Comparison of ENCODE assay signal across 26 cellular contexts in the genomic region with DNA sequence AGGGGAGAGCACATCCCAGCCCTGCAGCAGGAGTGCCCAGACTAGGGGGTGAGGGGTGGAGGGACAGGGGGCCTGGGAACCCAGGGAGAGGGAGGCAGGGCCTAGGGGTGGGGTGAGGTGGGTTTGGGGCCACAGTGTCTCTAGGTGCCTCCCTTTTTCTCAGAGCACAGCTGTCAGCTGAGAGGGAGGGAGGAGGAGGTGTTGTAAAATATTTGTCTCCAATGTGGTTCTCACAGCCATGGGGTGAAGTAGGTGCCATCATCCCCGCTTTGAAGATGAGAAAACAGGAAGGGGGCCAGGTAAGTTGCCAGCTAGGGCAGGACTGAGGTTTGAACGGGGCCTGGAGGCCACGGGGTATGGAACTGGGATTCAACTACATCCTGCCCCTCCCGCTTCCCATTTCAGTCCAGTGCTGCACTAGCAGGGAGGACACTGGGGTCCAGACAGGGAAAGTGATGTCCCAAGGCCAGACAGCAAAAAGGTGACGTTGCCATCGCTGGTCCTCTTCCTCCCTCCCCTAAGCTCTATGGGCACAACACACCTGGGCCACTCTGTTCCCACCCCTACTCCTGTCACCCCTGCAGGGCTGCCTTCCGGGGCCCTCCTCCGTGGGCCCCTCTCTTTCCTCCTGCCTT. TPM values are rescaled to one million over a fixed set of nuclear protein-coding genes. Genes with fewer than 3 reads are reported as not detected.
DNase-seq lines count a peak whose midpoint lies in the region; ATAC-seq and TF ChIP-seq lines count a peak whose summit lies in the region.
"Had no signal": no experiment of that assay in that cellular context is flagged by ENCODE, and none has a peak within 500 bp of the region (broad histone marks: within the 10 kb centered on the region; RNA-seq: fewer than 3 reads in every experiment).

No MANE protein-coding gene starts in this region.

- H3K9ac ChIP-seq in neural progenitor cell = no peak overlapping the region
- H3K9ac ChIP-seq: GM23248, KMS-11 had no signal

- H3K4me3 ChIP-seq in OCI-LY7 (ENCODE audit: low read depth, low read length, poor library complexity, severe bottlenecking) (peak overlapping the region; percentile 70), neural progenitor cell (no peak overlapping the region)
- H3K4me3 ChIP-seq: GM23248, hepatocyte, lower lobe of right lung, ovary, transverse colon had no signal

- H3K27ac Mint-ChIP-seq in activated naive CD8-positive, alpha-beta T cell = peak overlapping the region; percentile 41
- no peak overlapping the region for H3K27ac Mint-ChIP-seq in activated naive CD8-positive, alpha-beta T cell treated with anti-CD3 and anti-CD28 coated beads, Interleukin-2, amount 50 U/mL, for 24 hours
- peak overlapping the region; percentile 95 for H3K27ac Mint-ChIP-seq in stimulated activated effector memory CD8-positive, alpha-beta T cell treated with anti-CD3 and anti-CD28 coated beads, Interleukin-12 subunit alpha, Interleukin-12 subunit beta, amount 100 ng/mL, for 72 hours
- H3K27ac Mint-ChIP-seq in neural progenitor cell = no peak overlapping the region
- H3K27ac Mint-ChIP-seq: brain had no signal

- peak overlapping the region; percentile 99 for H3K4me2 ChIP-seq in OCI-LY7 (ENCODE audit: low read length)
- no peak overlapping the region for H3K4me2 ChIP-seq in neural progenitor cell
- H3K4me2 ChIP-seq: hepatocyte, KMS-11 had no signal

- BruUV-seq in OCI-LY7 (replicated peaks; lab: Mats Ljungman, UMichigan) = no TSS peak

- H2AFZ ChIP-seq in OCI-LY7 (ENCODE audit: low read length) (no peak overlapping the region), neural progenitor cell (replicated peaks) (no peak overlapping the region)
- H2AFZ ChIP-seq: GM23248, hepatocyte had no signal

- H3F3A ChIP-seq in neural progenitor cell (ENCODE audit: low read depth) = no peaks in the 10 kb centered on the region

- no peak for ATAC-seq in activated naive CD8-positive, alpha-beta T cell treated with anti-CD3 and anti-CD28 coated beads, Interleukin-2, amount 50 U/mL, for 24 hours
- ATAC-seq in stimulated activated effector memory CD8-positive, alpha-beta T cell treated with anti-CD3 and anti-CD28 coated beads, Interleukin-12 subunit alpha, Interleukin-12 subunit beta, amount 100 ng/mL, for 72 hours = no peak
- ATAC-seq: sciatic nerve had no signal

- no peaks in the 10 kb centered on the region for H3K27me3 Mint-ChIP-seq in activated naive CD8-positive, alpha-beta T cell
- no peaks in the 10 kb centered on the region for H3K27me3 Mint-ChIP-seq in activated naive CD8-positive, alpha-beta T cell treated with anti-CD3 and anti-CD28 coated beads, Interleukin-2, amount 50 U/mL, for 24 hours
- peaks cover 4% of the 10 kb centered on the region for H3K27me3 Mint-ChIP-seq in neural progenitor cell (ENCODE audit: insufficient read depth, low read depth)
- H3K27me3 Mint-ChIP-seq: stimulated activated naive CD8-positive, alpha-beta T cell treated with anti-CD3 and anti-CD28 coated beads, Interleukin-15, Interleukin-2, amounts not matched to agents 100 ng/mL and 50 ng/mL, for 24 hours had no signal

- intact Hi-C loops in OCI-LY7 (cut with micrococcal nuclease; ENCODE audit: unreplicated experiment) = loop anchor here (10.0 kb wide), 1 partner anchor 969 kb away; a partner anchor contains a TSS

- H3K9me2 ChIP-seq in OCI-LY7 (ENCODE audit: insufficient read depth, low read length) = no peaks in the 10 kb centered on the region

- H3K36me3 Mint-ChIP-seq in activated naive CD8-positive, alpha-beta T cell = no peaks in the 10 kb centered on the region
- H3K36me3 Mint-ChIP-seq in activated naive CD8-positive, alpha-beta T cell treated with anti-CD3 and anti-CD28 coated beads, Interleukin-2, amount 50 U/mL, for 24 hours (ENCODE audit: low read depth) = no peaks in the 10 kb centered on the region
- peaks cover 6% of the 10 kb centered on the region for H3K36me3 Mint-ChIP-seq in stimulated activated effector memory CD8-positive, alpha-beta T cell treated with anti-CD3 and anti-CD28 coated beads, Interleukin-12 subunit alpha, Interleukin-12 subunit beta, amount 100 ng/mL, for 72 hours
- no peaks in the 10 kb centered on the region for H3K36me3 Mint-ChIP-seq in neural progenitor cell
- H3K36me3 Mint-ChIP-seq: brain had no signal

- peaks cover 28% of the 10 kb centered on the region for H3K4me1 Mint-ChIP-seq in activated naive CD8-positive, alpha-beta T cell (ENCODE audit: low read depth)
- H3K4me1 Mint-ChIP-seq in activated naive CD8-positive, alpha-beta T cell treated with anti-CD3 and anti-CD28 coated beads, Interleukin-2, amount 50 U/mL, for 24 hours = peaks cover 30% of the 10 kb centered on the region
- H3K4me1 Mint-ChIP-seq in stimulated activated effector memory CD8-positive, alpha-beta T cell treated with anti-CD3 and anti-CD28 coated beads, Interleukin-12 subunit alpha, Interleukin-12 subunit beta, amount 100 ng/mL, for 72 hours = peaks cover 30% of the 10 kb centered on the region
- peaks cover 6% of the 10 kb centered on the region for H3K4me1 Mint-ChIP-seq in neural progenitor cell

- TF ChIP-seq CTCF in OCI-LY7 (conservative IDR thresholded peaks at IDR 0.05; ENCODE audit: low read length) = no peak
- TF ChIP-seq CTCF in neural progenitor cell (IDR thresholded peaks at IDR 0.05) = no peak

- no peaks in the 10 kb centered on the region for H3K9me3 Mint-ChIP-seq in activated naive CD8-positive, alpha-beta T cell (ENCODE audit: low read depth)
- no peaks in the 10 kb centered on the region for H3K9me3 Mint-ChIP-seq in activated naive CD8-positive, alpha-beta T cell treated with anti-CD3 and anti-CD28 coated beads, Interleukin-2, amount 50 U/mL, for 24 hours
- no peaks in the 10 kb centered on the region for H3K9me3 Mint-ChIP-seq in stimulated activated effector memory CD8-positive, alpha-beta T cell treated with anti-CD3 and anti-CD28 coated beads, Interleukin-12 subunit alpha, Interleukin-12 subunit beta, amount 100 ng/mL, for 72 hours
- H3K9me3 Mint-ChIP-seq in neural progenitor cell = no peaks in the 10 kb centered on the region
- H3K9me3 Mint-ChIP-seq: stimulated activated naive CD8-positive, alpha-beta T cell treated with anti-CD3 and anti-CD28 coated beads, Interleukin-15, Interleukin-2, amounts not matched to agents 100 ng/mL and 50 ng/mL, for 24 hours had no signal

- POLR2A ChIA-PET in OCI-LY7 (lab: Charles Lee) = interaction anchor here (0.7 to 0.8 kb wide), 2 partner anchors 122 to 598 kb away, joined by 3 read pairs; no protein-coding TSS in a partner anchor

- peaks cover 11% of the 10 kb centered on the region; the same call in 1 of the 2 replicates for H3K36me3 ChIP-seq in OCI-LY7 (ENCODE audit: insufficient read depth, low read length)
- no peaks in the 10 kb centered on the region for H3K36me3 ChIP-seq in neural progenitor cell
- H3K36me3 ChIP-seq: lower lobe of right lung, ovary, transverse colon had no signal

- peak overlapping the region; percentile 27 for H3K4me3 Mint-ChIP-seq in activated naive CD8-positive, alpha-beta T cell
- no peak overlapping the region for H3K4me3 Mint-ChIP-seq in activated naive CD8-positive, alpha-beta T cell treated with anti-CD3 and anti-CD28 coated beads, Interleukin-2, amount 50 U/mL, for 24 hours
- peak overlapping the region; percentile 53 for H3K4me3 Mint-ChIP-seq in stimulated activated effector memory CD8-positive, alpha-beta T cell treated with anti-CD3 and anti-CD28 coated beads, Interleukin-12 subunit alpha, Interleukin-12 subunit beta, amount 100 ng/mL, for 72 hours
- H3K4me3 Mint-ChIP-seq in neural progenitor cell = no peak overlapping the region
- H3K4me3 Mint-ChIP-seq: brain; stimulated activated naive CD8-positive, alpha-beta T cell treated with anti-CD3 and anti-CD28 coated beads, Interleukin-15, Interleukin-2, amounts not matched to agents 100 ng/mL and 50 ng/mL, for 24 hours had no signal

- DNase-seq in activated naive CD8-positive, alpha-beta T cell treated with anti-CD3 and anti-CD28 coated beads, Interleukin-2, amount 50 U/mL, for 24 hours = no peak
- DNase-seq in OCI-LY7 (ENCODE audit: low spot score) = peak; percentile 40
- DNase-seq in central memory CD4-positive, alpha-beta T cell = peak; percentile 9
- no peak for DNase-seq in stimulated activated effector memory CD8-positive, alpha-beta T cell treated with anti-CD3 and anti-CD28 coated beads, Interleukin-12 subunit alpha, Interleukin-12 subunit beta, amount 100 ng/mL, for 72 hours (ENCODE audit: low spot score in 2 of 2)
- DNase-seq in neural progenitor cell (ENCODE audit: low spot score) = no peak
- no peak for DNase-seq in foreskin melanocyte
- no peak for DNase-seq in NCI-H226
- DNase-seq: activated CD8-positive, alpha-beta memory T cell treated with anti-CD3 and anti-CD28 coated beads for 24 hours; cortex of kidney; GM23248; islet precursor cell; lower lobe of right lung; NCI-H1048; NCI-H2081 treated with DMSO at 0.1 percent for 48 hours; NCI-H524; transverse colon had no signal

- CTCF ChIA-PET in OCI-LY7 (lab: Charles Lee; ENCODE audit: unreplicated experiment) = no interaction called here

- H3K27ac ChIP-seq in OCI-LY7 (ENCODE audit: low read depth, low read length, poor library complexity, severe bottlenecking) (peak overlapping the region; percentile 98), neural progenitor cell (no peak overlapping the region)
- H3K27ac ChIP-seq: GM23248, hepatocyte, KMS-11, lower lobe of right lung, ovary, RWPE1, transverse colon had no signal

- H3K4me1 ChIP-seq in OCI-LY7 (ENCODE audit: insufficient read depth, low read length, poor library complexity, severe bottlenecking) (peaks cover 74% of the 10 kb centered on the region), neural progenitor cell (peaks cover 3% of the 10 kb centered on the region)
- H3K4me1 ChIP-seq: lower lobe of right lung had no signal

- H3K9me3 ChIP-seq in OCI-LY7 (ENCODE audit: low read length) (no peaks in the 10 kb centered on the region), neural progenitor cell (ENCODE audit: low read depth) (no peaks in the 10 kb centered on the region)
- H3K9me3 ChIP-seq: lower lobe of right lung, ovary, transverse colon had no signal

- H3K79me2 ChIP-seq in OCI-LY7 (ENCODE audit: insufficient read depth, low read depth, low read length) (peaks cover 64% of the 10 kb centered on the region), neural progenitor cell (ENCODE audit: low read depth) (no peaks in the 10 kb centered on the region)
- H3K79me2 ChIP-seq: hepatocyte had no signal

- no peaks in the 10 kb centered on the region for H3K27me3 ChIP-seq in neural progenitor cell
- H3K27me3 ChIP-seq: hepatocyte, ovary, transverse colon had no signal

- H4K20me1 ChIP-seq in OCI-LY7 (ENCODE audit: insufficient read depth, low read length) (no peaks in the 10 kb centered on the region), neural progenitor cell (ENCODE audit: low read depth) (no peaks in the 10 kb centered on the region)

RNA-seq across cellular contexts. Expression of a gene that starts 20.3 kb away (rescaled TPM):
- 14.9 and 19.3 TPM in 2 replicates for total RNA-seq in OCI-LY7 (2014; rRNA removed; shearing (Covaris generic))
- total RNA-seq in OCI-LY7 (2022) (70.8 and 88.4 TPM in 2 replicates), neural progenitor cell (ENCODE audit: low replicate concordance) (0.41 and 1.8 TPM in 2 replicates)
- total RNA-seq: endothelial cell of umbilical vein, G401, GM23248, lower lobe of right lung had no signal

Comparison
In these comparisons a context has a peak if more than half of its experiments do, and no peak if none do; other contexts are left out.
1. H3K27ac Mint-ChIP-seq: peak in activated naive CD8-positive, alpha-beta T cell (single experiment) and stimulated activated effector memory CD8-positive, alpha-beta T cell treated with anti-CD3 and anti-CD28 coated beads, Interleukin-12 subunit alpha, Interleukin-12 subunit beta, amount 100 ng/mL, for 72 hours (single experiment); none in activated naive CD8-positive, alpha-beta T cell treated with anti-CD3 and anti-CD28 coated beads, Interleukin-2, amount 50 U/mL, for 24 hours (single experiment) and neural progenitor cell (single experiment).
2. H3K4me3 Mint-ChIP-seq: peak in activated naive CD8-positive, alpha-beta T cell (single experiment) and stimulated activated effector memory CD8-positive, alpha-beta T cell treated with anti-CD3 and anti-CD28 coated beads, Interleukin-12 subunit alpha, Interleukin-12 subunit beta, amount 100 ng/mL, for 72 hours (single experiment); none in activated naive CD8-positive, alpha-beta T cell treated with anti-CD3 and anti-CD28 coated beads, Interleukin-2, amount 50 U/mL, for 24 hours (single experiment) and neural progenitor cell (single experiment).
3. DNase-seq: peak in OCI-LY7 (single experiment) and central memory CD4-positive, alpha-beta T cell (single experiment); none in activated naive CD8-positive, alpha-beta T cell treated with anti-CD3 and anti-CD28 coated beads, Interleukin-2, amount 50 U/mL, for 24 hours (single experiment), stimulated activated effector memory CD8-positive, alpha-beta T cell treated with anti-CD3 and anti-CD28 coated beads, Interleukin-12 subunit alpha, Interleukin-12 subunit beta, amount 100 ng/mL, for 72 hours (0 of 2), neural progenitor cell (single experiment), foreskin melanocyte (single experiment) and NCI-H226 (single experiment).